Comparison of ENCODE assay signal across 13 cellular contexts in the genomic region with DNA sequence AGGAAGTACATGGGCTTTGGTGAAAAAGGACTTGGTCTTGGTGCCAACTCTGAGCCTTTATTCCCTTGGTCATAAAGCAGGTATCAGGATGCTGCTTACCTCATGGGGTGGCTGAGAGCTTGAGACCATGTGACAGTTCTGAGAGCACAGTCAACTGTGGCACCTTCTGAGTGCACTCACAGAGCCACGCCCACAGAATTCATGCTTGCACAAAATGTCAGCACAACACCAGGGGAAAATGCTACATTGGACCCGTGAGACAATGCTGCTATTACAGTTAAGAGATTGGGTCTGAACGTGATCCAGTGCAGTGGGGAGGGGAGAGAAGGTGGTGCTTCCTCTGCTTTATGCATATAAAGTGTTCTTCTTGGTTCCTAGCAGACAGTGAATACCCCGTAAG.
DNase-seq lines count a peak whose midpoint lies in the region; ATAC-seq, FAIRE-seq and TF ChIP-seq lines count a peak whose summit lies in the region.
"Had no signal": no experiment of that assay in that cellular context is flagged by ENCODE, and none has a peak within 500 bp of the region (broad histone marks: within the 10 kb centered on the region; RNA-seq: fewer than 3 reads in every experiment).

No MANE protein-coding gene starts in this region.

- TF ChIP-seq POLR2A in GM12892 (IDR thresholded peaks at IDR 0.05; ENCODE audit: low read depth, low read length) (no peak), erythroblast (IDR thresholded peaks at IDR 0.05; ENCODE audit: low read length) (no peak), stomach (IDR thresholded peaks at IDR 0.05) (no peak)

- no peak for FAIRE-seq in GM12892 (lab: Jason Lieb, UNC)

- intact Hi-C loops in stomach (cut with DNase I; ENCODE audit: low total_unique reads) (no loop called here), right cardiac atrium (cut with DNase I) (no loop called here)

- no peak for TF ChIP-seq EP300 in stomach (IDR thresholded peaks at IDR 0.05)

- peak; percentile 94 for ATAC-seq in GM19463 (IDR thresholded peaks at IDR 0.05; ENCODE audit: unreplicated experiment)
- peak; percentile 64 for ATAC-seq in HG03439 (IDR thresholded peaks at IDR 0.05; ENCODE audit: unreplicated experiment)
- no peak for ATAC-seq in SK-N-SH treated with all-trans-retinoic acid at 6 μM for 48 hours
- ATAC-seq in right cardiac atrium: no peak
- no peak for ATAC-seq in HG03108 (IDR thresholded peaks at IDR 0.05; ENCODE audit: unreplicated experiment)
- ATAC-seq: effector memory CD8-positive, alpha-beta T cell had no signal

- H3K27me3 ChIP-seq in stomach: no peaks in the 10 kb centered on the region
- H3K27me3 ChIP-seq in right cardiac atrium (ENCODE audit: control insufficient read depth, insufficient read depth): no peaks in the 10 kb centered on the region

- no peak for TF ChIP-seq CTCF in stomach (IDR thresholded peaks at IDR 0.05)

- H3K27ac ChIP-seq in stomach (no peak overlapping the region), right cardiac atrium (ENCODE audit: low read length) (no peak overlapping the region)

- no peaks in the 10 kb centered on the region for H3K9me3 ChIP-seq in stomach
- no peaks in the 10 kb centered on the region for H3K9me3 ChIP-seq in right cardiac atrium (ENCODE audit: control insufficient read depth, low read length)

- H3K4me1 ChIP-seq in stomach: no peaks in the 10 kb centered on the region
- H3K4me1 ChIP-seq in right cardiac atrium (ENCODE audit: control insufficient read depth, insufficient read depth, low read length): no peaks in the 10 kb centered on the region

- H3K4me3 ChIP-seq in stomach (no peak overlapping the region), right cardiac atrium (ENCODE audit: low read length) (no peak overlapping the region)

- H3K36me3 ChIP-seq in stomach: no peaks in the 10 kb centered on the region

- WGBS in stomach, 5 donors: 49 to 72% (median 62%) methylated on average over 4 of the region's 4 CpGs
- WGBS in right cardiac atrium: 50% methylated on average over 4 of the region's 4 CpGs

- DNase-seq in GM12892 (ENCODE audit: insufficient read length) (peak; percentile 7), erythroblast (lab: John Stamatoyannopoulos, UW) (peak; percentile 7 to 18), stomach (no peak), right cardiac atrium (no peak)
- DNase-seq: amniotic stem cell; Calu3; effector memory CD8-positive, alpha-beta T cell; NCI-H1092 treated with DMSO at 0.1 percent for 48 hours; SIG-M5 had no signal

TF ChIP-seq in SK-N-SH treated with all-trans-retinoic acid at 6 μM for 48 hours, 23 proteins besides CTCF, POLR2A, EP300 and RAD21:
- TF ChIP-seq ZNF70 (CRISPR knock-in tag; IDR thresholded peaks at IDR 0.05) (no peak), PPARA (CRISPR knock-in tag; IDR thresholded peaks at IDR 0.05; ENCODE audit: borderline replicate concordance) (no peak), RARB (CRISPR knock-in tag; IDR thresholded peaks at IDR 0.05) (no peak), ISL1 (CRISPR knock-in tag; IDR thresholded peaks at IDR 0.05) (no peak), TCF4 (CRISPR knock-in tag; IDR thresholded peaks at IDR 0.05; ENCODE audit: borderline replicate concordance) (no peak), SNAI2 (CRISPR knock-in tag; IDR thresholded peaks at IDR 0.05) (no peak), ZFP30 (CRISPR knock-in tag; IDR thresholded peaks at IDR 0.05) (no peak), TOX (CRISPR knock-in tag; IDR thresholded peaks at IDR 0.05; ENCODE audit: borderline replicate concordance) (no peak), ZNF565 (CRISPR knock-in tag; conservative IDR thresholded peaks at IDR 0.05; ENCODE audit: low read depth) (no peak), CSRNP3 (CRISPR knock-in tag; IDR thresholded peaks at IDR 0.05) (no peak), ESRRG (CRISPR knock-in tag; IDR thresholded peaks at IDR 0.05) (no peak), GLIS3 (CRISPR knock-in tag; IDR thresholded peaks at IDR 0.05) (no peak), BACH2 (CRISPR knock-in tag; IDR thresholded peaks at IDR 0.05; ENCODE audit: borderline replicate concordance) (no peak), ZC3H10 (CRISPR knock-in tag; IDR thresholded peaks at IDR 0.05) (no peak), CSDC2 (CRISPR knock-in tag; IDR thresholded peaks at IDR 0.05) (no peak), PATZ1 (CRISPR knock-in tag; IDR thresholded peaks at IDR 0.05; ENCODE audit: borderline replicate concordance) (no peak), ZNF8 (CRISPR knock-in tag; IDR thresholded peaks at IDR 0.05) (no peak)
- TF ChIP-seq, protein P1, sequence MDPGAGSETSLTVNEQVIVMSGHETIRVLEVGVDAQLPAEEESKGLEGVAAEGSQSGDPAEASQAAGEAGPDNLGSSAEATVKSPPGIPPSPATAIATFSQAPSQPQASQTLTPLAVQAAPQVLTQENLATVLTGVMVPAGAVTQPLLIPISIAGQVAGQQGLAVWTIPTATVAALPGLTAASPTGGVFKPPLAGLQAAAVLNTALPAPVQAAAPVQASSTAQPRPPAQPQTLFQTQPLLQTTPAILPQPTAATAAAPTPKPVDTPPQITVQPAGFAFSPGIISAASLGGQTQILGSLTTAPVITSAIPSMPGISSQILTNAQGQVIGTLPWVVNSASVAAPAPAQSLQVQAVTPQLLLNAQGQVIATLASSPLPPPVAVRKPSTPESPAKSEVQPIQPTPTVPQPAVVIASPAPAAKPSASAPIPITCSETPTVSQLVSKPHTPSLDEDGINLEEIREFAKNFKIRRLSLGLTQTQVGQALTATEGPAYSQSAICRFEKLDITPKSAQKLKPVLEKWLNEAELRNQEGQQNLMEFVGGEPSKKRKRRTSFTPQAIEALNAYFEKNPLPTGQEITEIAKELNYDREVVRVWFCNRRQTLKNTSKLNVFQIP (CRISPR knock-in tag; IDR thresholded peaks at IDR 0.05; ENCODE audit: borderline replicate concordance, low read depth): no peak
- TF ChIP-seq, protein P2, sequence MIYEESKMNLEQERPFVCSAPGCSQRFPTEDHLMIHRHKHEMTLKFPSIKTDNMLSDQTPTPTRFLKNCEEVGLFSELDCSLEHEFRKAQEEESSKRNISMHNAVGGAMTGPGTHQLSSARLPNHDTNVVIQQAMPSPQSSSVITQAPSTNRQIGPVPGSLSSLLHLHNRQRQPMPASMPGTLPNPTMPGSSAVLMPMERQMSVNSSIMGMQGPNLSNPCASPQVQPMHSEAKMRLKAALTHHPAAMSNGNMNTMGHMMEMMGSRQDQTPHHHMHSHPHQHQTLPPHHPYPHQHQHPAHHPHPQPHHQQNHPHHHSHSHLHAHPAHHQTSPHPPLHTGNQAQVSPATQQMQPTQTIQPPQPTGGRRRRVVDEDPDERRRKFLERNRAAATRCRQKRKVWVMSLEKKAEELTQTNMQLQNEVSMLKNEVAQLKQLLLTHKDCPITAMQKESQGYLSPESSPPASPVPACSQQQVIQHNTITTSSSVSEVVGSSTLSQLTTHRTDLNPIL (CRISPR knock-in tag; IDR thresholded peaks at IDR 0.05; ENCODE audit: low read depth): no peak
- TF ChIP-seq, protein P3, sequence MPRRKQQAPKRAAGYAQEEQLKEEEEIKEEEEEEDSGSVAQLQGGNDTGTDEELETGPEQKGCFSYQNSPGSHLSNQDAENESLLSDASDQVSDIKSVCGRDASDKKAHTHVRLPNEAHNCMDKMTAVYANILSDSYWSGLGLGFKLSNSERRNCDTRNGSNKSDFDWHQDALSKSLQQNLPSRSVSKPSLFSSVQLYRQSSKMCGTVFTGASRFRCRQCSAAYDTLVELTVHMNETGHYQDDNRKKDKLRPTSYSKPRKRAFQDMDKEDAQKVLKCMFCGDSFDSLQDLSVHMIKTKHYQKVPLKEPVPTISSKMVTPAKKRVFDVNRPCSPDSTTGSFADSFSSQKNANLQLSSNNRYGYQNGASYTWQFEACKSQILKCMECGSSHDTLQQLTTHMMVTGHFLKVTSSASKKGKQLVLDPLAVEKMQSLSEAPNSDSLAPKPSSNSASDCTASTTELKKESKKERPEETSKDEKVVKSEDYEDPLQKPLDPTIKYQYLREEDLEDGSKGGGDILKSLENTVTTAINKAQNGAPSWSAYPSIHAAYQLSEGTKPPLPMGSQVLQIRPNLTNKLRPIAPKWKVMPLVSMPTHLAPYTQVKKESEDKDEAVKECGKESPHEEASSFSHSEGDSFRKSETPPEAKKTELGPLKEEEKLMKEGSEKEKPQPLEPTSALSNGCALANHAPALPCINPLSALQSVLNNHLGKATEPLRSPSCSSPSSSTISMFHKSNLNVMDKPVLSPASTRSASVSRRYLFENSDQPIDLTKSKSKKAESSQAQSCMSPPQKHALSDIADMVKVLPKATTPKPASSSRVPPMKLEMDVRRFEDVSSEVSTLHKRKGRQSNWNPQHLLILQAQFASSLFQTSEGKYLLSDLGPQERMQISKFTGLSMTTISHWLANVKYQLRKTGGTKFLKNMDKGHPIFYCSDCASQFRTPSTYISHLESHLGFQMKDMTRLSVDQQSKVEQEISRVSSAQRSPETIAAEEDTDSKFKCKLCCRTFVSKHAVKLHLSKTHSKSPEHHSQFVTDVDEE (CRISPR knock-in tag; IDR thresholded peaks at IDR 0.05): no peak

Comparison
In these comparisons a context has a peak if more than half of its experiments do, and no peak if none do; other contexts are left out.
1. DNase-seq: peak in GM12892 (single experiment) and erythroblast (2 of 2); none in stomach (single experiment) and right cardiac atrium (0 of 3).
2. ATAC-seq: peak in GM19463 (single experiment) and HG03439 (single experiment); none in SK-N-SH treated with all-trans-retinoic acid at 6 μM for 48 hours (single experiment), right cardiac atrium (0 of 2) and HG03108 (single experiment).